Comparison of ENCODE assay signal across 9 cellular contexts in the genomic region with DNA sequence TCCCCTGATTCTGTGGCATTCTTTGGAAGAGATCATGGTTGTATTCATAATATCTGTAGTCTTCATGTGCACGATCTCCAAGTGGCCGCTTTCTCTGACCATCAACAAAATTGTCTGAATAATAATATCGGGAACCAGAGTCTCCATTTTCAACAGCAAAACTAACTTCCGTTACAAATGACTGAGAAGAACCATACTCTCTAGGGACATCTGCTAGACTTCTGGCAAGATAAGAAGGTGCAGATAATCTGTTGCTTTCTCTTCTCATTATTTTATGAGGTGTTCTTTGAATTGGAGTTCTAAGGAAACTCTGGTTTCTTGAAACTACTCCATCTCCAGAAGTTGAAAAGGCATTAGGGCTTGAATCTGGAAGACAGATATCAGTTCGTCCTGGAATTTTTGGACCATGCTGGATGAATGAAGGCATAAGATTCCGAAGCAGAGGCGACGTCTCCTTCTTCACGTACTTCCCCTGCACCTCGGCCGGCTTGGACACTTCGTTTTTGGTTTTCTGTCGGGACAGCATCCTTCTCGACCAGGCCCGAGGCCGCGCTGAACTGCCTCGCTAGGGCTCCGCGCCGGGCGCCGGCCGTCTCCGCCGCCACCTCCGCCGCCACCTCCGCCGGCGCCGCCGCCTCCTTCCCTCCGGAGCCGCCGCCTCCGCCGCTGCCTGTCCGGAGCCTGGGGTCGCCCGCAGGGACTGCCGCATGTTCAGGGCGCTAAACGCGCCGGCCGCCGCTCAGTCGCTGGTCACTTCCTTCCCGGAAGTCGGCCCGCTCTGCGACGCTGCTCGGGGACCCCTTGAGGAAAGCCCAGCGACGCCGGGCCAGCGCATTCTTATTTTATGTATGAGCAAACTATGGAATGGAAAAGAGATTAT. TPM values are rescaled to one million over a fixed set of nuclear protein-coding genes. Genes with fewer than 3 reads are reported as not detected.
DNase-seq lines count a peak whose midpoint lies in the region; ATAC-seq and TF ChIP-seq lines count a peak whose summit lies in the region.
"Not testable (repeated sequence)": the region's sequence is repeated elsewhere in the genome, so short reads cannot be mapped to it uniquely, and the experiment has no call there.
"Had no signal": no experiment of that assay in that cellular context is flagged by ENCODE, and none has a peak within 500 bp of the region (broad histone marks: within the 10 kb centered on the region; RNA-seq: fewer than 3 reads in every experiment).

No MANE protein-coding gene starts in this region.

- not testable (repeated sequence) for H3K36me3 ChIP-seq in left lung

- intact Hi-C loops in dorsolateral prefrontal cortex (cut with DNase I); left lung (cut with DNase I): not testable (repeated sequence)

- H3K27me3 Mint-ChIP-seq in HFFc6 (ENCODE audit: insufficient read depth); IgD-negative memory B cell: not testable (repeated sequence)

- H3K4me3 Mint-ChIP-seq in HFFc6 (peak overlapping the region; percentile 86), IgD-negative memory B cell (peak overlapping the region; percentile 93 to 99 (median 96))

- H3K4me1 ChIP-seq in left lung, result not testable (repeated sequence)

- not testable (repeated sequence) for TF ChIP-seq CTCF in AG04450 (IDR thresholded peaks at IDR 0.05; ENCODE audit: low read depth, low read length); HFFc6 (IDR thresholded peaks at IDR 0.05); dorsolateral prefrontal cortex (IDR thresholded peaks at IDR 0.05 in 54 of 56, conservative IDR thresholded peaks at IDR 0.05 in 2 of 56; ENCODE audit: low read depth in 1 of 56, partially characterized antibody in 56 of 56); left lung (IDR thresholded peaks at IDR 0.05)

- H3K36me3 Mint-ChIP-seq in HFFc6 (ENCODE audit: low read depth); IgD-negative memory B cell: not testable (repeated sequence)

- H3K4me1 Mint-ChIP-seq in HFFc6 (ENCODE audit: low read depth), result peaks cover 15% of the 10 kb centered on the region
- peaks cover 13 to 18% (median 17%) of the 10 kb centered on the region in 3 donors for H3K4me1 Mint-ChIP-seq in IgD-negative memory B cell

- H3K9me3 Mint-ChIP-seq in HFFc6, IgD-negative memory B cell: not testable (repeated sequence)

- H3K9me3 ChIP-seq in AG04450 (ENCODE audit: control insufficient read depth, insufficient read depth, low read length); left lung: not testable (repeated sequence)

- ATAC-seq in GM18520 (IDR thresholded peaks at IDR 0.05; ENCODE audit: unreplicated experiment), result peak; percentile 47
- peak; percentile 55 for ATAC-seq in left lung

- H3K4me3 ChIP-seq in AG04450 (ENCODE audit: low read depth, low read length) (peak overlapping the region; percentile 56), dorsolateral prefrontal cortex (peak overlapping the region in 54 of 59 donors; percentile 8 to 61 (median 43)), left lung (peak overlapping the region; percentile 21 to 41)

- not testable (repeated sequence) for DNase-seq in AG04450 (ENCODE audit: low read depth, low spot score)
- DNase-seq in HFFc6, result peak; percentile 16
- DNase-seq in activated CD8-positive, alpha-beta memory T cell treated with anti-CD3 and anti-CD28 coated beads, Interleukin-2, amount 50 U/mL, for 48 hours, result peak; percentile 73
- DNase-seq in dorsolateral prefrontal cortex, result peak in 4 of 10 donors; percentile 3 to 42 (median 38)
- DNase-seq in left lung, result peak; percentile 35 to 87
- DNase-seq in stimulated activated CD4-positive, alpha-beta T cell treated with anti-CD3 and anti-CD28 coated beads, Interleukin-15, amount 100 ng/mL, for 24 hours, result peak; percentile 63

- not testable (repeated sequence) for H3K27me3 ChIP-seq in AG04450 (ENCODE audit: control insufficient read depth, insufficient read depth, low read length); dorsolateral prefrontal cortex
- peaks cover 0 to 16% of the 10 kb centered on the region in 2 donors for H3K27me3 ChIP-seq in left lung

- H3K27ac ChIP-seq in AG04450 (ENCODE audit: low read depth, low read length); dorsolateral prefrontal cortex: not testable (repeated sequence)
- peak overlapping the region in 1 of 2 donors; percentile 43 for H3K27ac ChIP-seq in left lung

- peak overlapping the region; percentile 89 for H3K27ac Mint-ChIP-seq in HFFc6
- peak overlapping the region; percentile 90 to 97 (median 94) for H3K27ac Mint-ChIP-seq in IgD-negative memory B cell

- CTCF ChIA-PET in AG04450 (lab: Charles Lee), result not testable (repeated sequence)

- POLR2A ChIA-PET in AG04450 (lab: Yijun Ruan, JAX), result not testable (repeated sequence)

RNA-seq across cellular contexts. Expression of a gene that starts 6.4 kb away (rescaled TPM):
- polyA plus RNA-seq in AG04450 (2011; rRNA removed) (1.6 TPM in 2 replicates), IgD-negative memory B cell (5.6 TPM)
- polyA minus RNA-seq in AG04450 (2011; rRNA and poly(A)+ RNA removed), result 0.32 and 1.0 TPM in 2 replicates
- total RNA-seq in HFFc6 (2021; fragmentation: NEBNext Ultra II Directional; extraction: Animal tissue kit (Norgen Biotek cat#: 25700)), result 1 to 10 TPM in 4 of 6 experiments, under 1 TPM in 2; 0.94 to 2.5 (median 1.4) TPM
- total RNA-seq in dorsolateral prefrontal cortex (1 to 10 TPM in 46 of 120 experiments, under 1 TPM in 59, not detected in 15; 0.31 to 2.9 (median 0.93) TPM), left lung (1 to 10 TPM; 1.2 to 2.4 TPM)
- total RNA-seq: H4 had no signal
